ENCODE assay signal across 2 cellular contexts in the genomic region with DNA sequence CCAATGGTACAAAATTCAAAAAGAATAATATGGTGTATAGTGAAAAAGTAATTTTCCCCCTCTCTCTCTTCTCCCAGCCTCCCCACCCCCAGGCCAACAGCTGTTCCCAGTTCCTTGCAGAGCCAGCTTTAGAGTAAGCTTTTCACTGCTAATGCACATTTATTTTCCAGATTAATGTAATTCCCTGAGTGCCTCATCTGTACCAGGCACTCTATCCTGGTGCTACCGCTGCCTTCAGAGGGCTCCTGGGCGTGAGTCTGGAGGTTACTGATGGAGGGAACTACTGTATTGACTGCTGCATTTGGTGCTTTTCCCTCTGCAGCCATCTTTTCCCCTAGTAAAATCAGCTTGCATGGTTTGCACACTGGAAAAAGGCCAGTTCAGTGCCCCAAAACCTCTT.
TF ChIP-seq lines count a peak whose summit lies in the region.

No MANE protein-coding gene starts in this region.

TF ChIP-seq in SK-N-SH, 30 proteins besides CTCF, POLR2A, EP300 and RAD21:
- TF ChIP-seq TEAD4 (IDR thresholded peaks at IDR 0.05; ENCODE audit: borderline replicate concordance, insufficient read depth) (no peak), YY1 (IDR thresholded peaks at IDR 0.05; ENCODE audit: low read depth) (no peak), USF2 (IDR thresholded peaks at IDR 0.05; ENCODE audit: borderline replicate concordance, low read depth, low read length) (no peak), CHD2 (IDR thresholded peaks at IDR 0.05; ENCODE audit: low read length, partially characterized antibody) (no peak)

TF ChIP-seq in SK-N-SH treated with all-trans-retinoic acid at 6 μM for 48 hours, 23 proteins besides CTCF, POLR2A, EP300 and RAD21:
- TF ChIP-seq ARNTL (CRISPR knock-in tag; IDR thresholded peaks at IDR 0.05; ENCODE audit: borderline replicate concordance, low read depth) (no peak), ZFP30 (CRISPR knock-in tag; IDR thresholded peaks at IDR 0.05) (no peak)
TF ChIP-seq in SK-N-SH treated with all-trans-retinoic acid at 6 μM for 48 hours: peak in this region for 0.
